11 cellular contexts compared by ENCODE assay signal in the genomic region with DNA sequence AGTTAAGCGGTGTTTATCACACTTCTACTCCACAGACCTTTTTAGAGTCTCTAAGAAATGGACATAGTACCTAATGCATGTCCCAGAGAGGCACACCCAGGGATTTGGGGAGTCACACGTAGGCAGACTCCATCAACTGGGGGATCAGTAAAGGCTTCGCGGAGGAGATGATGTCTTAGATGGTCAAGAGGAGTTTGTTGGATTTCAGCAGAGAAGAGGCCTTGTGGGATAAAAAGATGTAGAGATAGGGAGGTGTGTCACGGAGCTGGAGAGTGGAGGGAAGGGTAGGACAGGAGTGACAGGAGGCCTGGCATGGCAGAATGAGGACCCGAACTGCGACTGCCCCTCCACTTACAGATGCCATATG. TPM values are rescaled to one million over a fixed set of nuclear protein-coding genes. Genes with fewer than 3 reads are reported as not detected.
DNase-seq lines count a peak whose midpoint lies in the region; ATAC-seq, FAIRE-seq and TF ChIP-seq lines count a peak whose summit lies in the region.
"Had no signal": no experiment of that assay in that cellular context is flagged by ENCODE, and none has a peak within 500 bp of the region (broad histone marks: within the 10 kb centered on the region; RNA-seq: fewer than 3 reads in every experiment).

No MANE protein-coding gene starts in this region.

- no peaks in the 10 kb centered on the region for H3K9me2 ChIP-seq in HCT116 (ENCODE audit: insufficient read depth)

- WGBS in K562 (ENCODE audit: insufficient coverage, low coverage, missing lambda C conversion rate) = 86% methylated on average over 7 of the region's 7 CpGs
- WGBS in right lobe of liver (ENCODE audit: insufficient coverage, low coverage, low lambda C conversion rate, missing lambda C conversion rate) = 100% methylated on average over 4 of the region's 7 CpGs

- peak overlapping the region; percentile 78 for H3K27ac ChIP-seq in HCT116 (ENCODE audit: low read depth, low read length)
- peak overlapping the region; percentile 61; the same call in 2 of the 3 replicates for H3K27ac ChIP-seq in K562 (ENCODE audit: extremely low read depth, low read depth, low read length)
- peak overlapping the region; percentile 13 to 36 (median 34) for H3K27ac ChIP-seq in right lobe of liver

- TF ChIP-seq POLR2A in HCT116 (IDR thresholded peaks at IDR 0.05; ENCODE audit: borderline replicate concordance, extremely low read depth, insufficient read depth, insufficient read length) (no peak), K562 (conservative IDR thresholded peaks at IDR 0.05) (no peak), right lobe of liver (IDR thresholded peaks at IDR 0.05) (no peak)

- ATAC-seq in HCT116 (no peak), K562 (no peak), right lobe of liver (no peak), GM18519 (IDR thresholded peaks at IDR 0.05; ENCODE audit: low FRiP score, unreplicated experiment) (no peak), HG02852 (IDR thresholded peaks at IDR 0.05; ENCODE audit: unreplicated experiment) (no peak)
- ATAC-seq: natural killer cell had no signal

- TF ChIP-seq RAD21 in HCT116 (IDR thresholded peaks at IDR 0.05; ENCODE audit: low read depth) (no peak), K562 (CRISPR knock-in tag; conservative IDR thresholded peaks at IDR 0.05 in 1 of 2, IDR thresholded peaks at IDR 0.05 in 1 of 2) (no peak)

- H3K79me2 ChIP-seq in HCT116 (ENCODE audit: insufficient read depth, low read length) = peaks cover 67% of the 10 kb centered on the region
- peaks cover 50% of the 10 kb centered on the region for H3K79me2 ChIP-seq in K562 (ENCODE audit: control insufficient read depth, insufficient read depth, low read length)

- RAD21 ChIA-PET in HCT116 (lab: Charles Lee; ENCODE audit: low non-redundant PET in 1 of 2, low total read pairs in 2 of 2, uncharacterized antibody in 2 of 2, unreplicated experiment in 2 of 2) = interaction anchor here in 1 of 2 experiments (0.7 kb wide), 1 partner anchor 212 kb away, joined by 3 read pairs; no protein-coding TSS in a partner anchor

- peak overlapping the region; percentile 59 for H3K9ac ChIP-seq in HCT116 (ENCODE audit: low read length)
- H3K9ac ChIP-seq in K562 (ENCODE audit: insufficient read depth in 1 of 2, low read depth in 2 of 2, low read length in 2 of 2) = peak overlapping the region in 1 of 2 experiments; percentile 48; a peak in 1 of 4 replicates

- FAIRE-seq in K562 (lab: Jason Lieb, UNC) = no peak

- in situ Hi-C loops in K562 (cut with MboI) = loop anchor here (10.0 kb wide), 1 partner anchor 331 kb away; no protein-coding TSS in a partner anchor

- CTCF ChIA-PET in HCT116 (lab: Charles Lee) = interaction anchor here (0.9 to 6.0 kb wide), 3 partner anchors 9 to 212 kb away, joined by 3 to 127 read pairs (median 9); a partner anchor contains a TSS
- CTCF ChIA-PET in K562 (lab: Yijun Ruan, JAX; ENCODE audit: low intra/inter-chr PET ratio) = no interaction called here

- H3K27me3 ChIP-seq in HCT116 (ENCODE audit: insufficient read depth, low read length) = no peaks in the 10 kb centered on the region
- H3K27me3 ChIP-seq in K562 (ENCODE audit: control insufficient read depth in 2 of 2, insufficient read depth in 2 of 2, low read length in 2 of 2) = no peaks in the 10 kb centered on the region
- H3K27me3 ChIP-seq in right lobe of liver = no peaks in the 10 kb centered on the region

- no peak for TF ChIP-seq EP300 in K562 (IDR thresholded peaks at IDR 0.05; ENCODE audit: low read length)

- TF ChIP-seq CTCF in HCT116 (IDR thresholded peaks at IDR 0.05 in 2 of 3, conservative IDR thresholded peaks at IDR 0.05 in 1 of 3; ENCODE audit: borderline replicate concordance in 1 of 3, insufficient read depth in 1 of 3, low read depth in 2 of 3, low read length in 2 of 3) = no peak
- TF ChIP-seq CTCF in K562 (IDR thresholded peaks at IDR 0.05 in 2 of 3, conservative IDR thresholded peaks at IDR 0.05 in 1 of 3; ENCODE audit: insufficient read depth in 2 of 3, low read depth in 1 of 3, low read length in 3 of 3) = no peak
- TF ChIP-seq CTCF in right lobe of liver (IDR thresholded peaks at IDR 0.05) = no peak

- H4K20me1 ChIP-seq in HCT116 (ENCODE audit: insufficient read depth) (no peaks in the 10 kb centered on the region; the same call in 1 of the 2 replicates), K562 (replicated peaks; ENCODE audit: control insufficient read depth, insufficient read depth, low read length) (peaks cover 20% of the 10 kb centered on the region)

- H3K4me3 ChIP-seq in HCT116 (replicated peaks in 1 of 2; ENCODE audit: low read depth in 1 of 2, low read length in 2 of 2) = peak overlapping the region in 1 of 2 experiments; percentile 23; a peak in 2 of 4 replicates
- H3K4me3 ChIP-seq in K562 = no peak overlapping the region
- H3K4me3 ChIP-seq in right lobe of liver = no peak overlapping the region

- intact Hi-C loops in HCT116 (cut with micrococcal nuclease) = no loop called here
- intact Hi-C loops in K562 (cut with micrococcal nuclease) = no loop called here
- intact Hi-C loops in right lobe of liver (cut with DNase I) = no loop called here

- H3K36me3 ChIP-seq in HCT116 (ENCODE audit: control insufficient read depth in 1 of 2, insufficient read depth in 2 of 2, low read length in 2 of 2) (peaks cover 10 to 26% of the 10 kb centered on the region in 2 experiments), K562 (ENCODE audit: control insufficient read depth, insufficient read depth, low read length) (peaks cover 67% of the 10 kb centered on the region), right lobe of liver (peaks cover 0 to 29% (median 13%) of the 10 kb centered on the region in 4 donors)

- H3K9me3 ChIP-seq in HCT116 (ENCODE audit: control insufficient read depth in 1 of 2, insufficient read depth in 1 of 2, low read depth in 1 of 2, low read length in 2 of 2) (no peaks in the 10 kb centered on the region), K562 (replicated peaks; ENCODE audit: control insufficient read depth, insufficient read depth, low read depth, low read length) (no peaks in the 10 kb centered on the region), right lobe of liver (no peaks in the 10 kb centered on the region)

- H3K9me1 ChIP-seq in K562 (ENCODE audit: control insufficient read depth, insufficient read depth, low read length) = no peaks in the 10 kb centered on the region

- no peak for DNase-seq in HCT116 (ENCODE audit: low read depth, low spot score)
- DNase-seq in K562 (ENCODE audit: extremely low read depth in 1 of 4, low spot score in 3 of 4) = no peak
- DNase-seq in right lobe of liver = no peak
- peak; percentile 11 for DNase-seq in stimulated activated CD8-positive, alpha-beta memory T cell treated with anti-CD3 and anti-CD28 coated beads, Interleukin-4, amount 100 ng/mL, for 48 hours
- no peak for DNase-seq in COR-L47 (lab: John Stamatoyannopoulos, UW)
- no peak for DNase-seq in NCI-H2107 treated with DMSO at 0.1 percent for 48 hours (lab: John Stamatoyannopoulos, UW; ENCODE audit: unreplicated experiment)
- DNase-seq: CD8-positive, alpha-beta memory T cell; KG1; natural killer cell had no signal

- POLR2A ChIA-PET in HCT116 (lab: Charles Lee) = interaction anchor here (0.9 to 1.2 kb wide), 2 partner anchors 9 to 222 kb away, joined by 3 to 4 read pairs; a partner anchor contains a TSS
- POLR2A ChIA-PET in K562 (lab: Yijun Ruan, JAX) = interaction anchor here (1.0 to 1.2 kb wide), 2 partner anchors 9 to 17 kb away, joined by 3 to 4 read pairs; a partner anchor contains a TSS

- H3K4me1 ChIP-seq in HCT116 (ENCODE audit: control insufficient read depth in 1 of 2, insufficient read depth in 2 of 2, low read length in 2 of 2) (peaks cover 30 to 44% of the 10 kb centered on the region in 2 experiments), K562 (replicated peaks in 1 of 2; ENCODE audit: control insufficient read depth in 2 of 2, insufficient read depth in 2 of 2, low read length in 2 of 2) (peaks cover 15 to 17% of the 10 kb centered on the region in 2 experiments), right lobe of liver (peaks cover 0 to 15% (median 6%) of the 10 kb centered on the region in 4 donors)

- H2AFZ ChIP-seq in HCT116 (ENCODE audit: low read depth, low read length, poor library complexity, severe bottlenecking) (no peak overlapping the region), K562 (ENCODE audit: low read depth, low read length) (no peak overlapping the region)

- H3K4me2 ChIP-seq in HCT116 (ENCODE audit: low read length) = peak overlapping the region; percentile 73
- H3K4me2 ChIP-seq in K562 (ENCODE audit: insufficient read depth, low read length) = no peak overlapping the region; the same call in 1 of the 2 replicates

- BruUV-seq in HCT116 (replicated peaks; lab: Mats Ljungman, UMichigan) (no TSS peak), K562 (replicated peaks; lab: Mats Ljungman, UMichigan) (no TSS peak)

RNA-seq across cellular contexts. Expression of a gene that starts 9.1 kb away (rescaled TPM):
- total RNA-seq in HCT116 (2021; ENCODE audit: unreplicated experiment) (106 TPM), K562 (2014; rRNA removed) (101 and 142 TPM in 2 replicates), K562 (2014; rRNA removed; fragmentation: Illumina TruSeq; extraction: Trizol) (87.3 and 121 TPM in 2 replicates), K562 (2015; rRNA removed; fragmentation: Illumina TruSeq; extraction: Trizol) (135 and 145 TPM in 2 replicates), K562 (2021) (85.4 and 90.1 TPM in 2 replicates), right lobe of liver (10 to 100 TPM; 34.8 to 84.3 (median 42.7) TPM)
- polyA plus RNA-seq in HCT116 (2012) = 264 and 265 TPM in 2 replicates
- 29.4 and 46.8 TPM in 2 replicates for total RNA-seq in K562 (2011; cell fraction: chromatin; rRNA removed; ENCODE audit: low replicate concordance)
- 35.2 and 36.5 TPM in 2 replicates for total RNA-seq in K562 (2011; cell fraction: nucleolus; rRNA removed)
- total RNA-seq in K562 (2011; cell fraction: nucleoplasm; rRNA removed) = 46.4 and 65.1 TPM in 2 replicates
- polyA plus RNA-seq in K562 (2011; rRNA removed) (80.2 and 113 TPM in 2 replicates), K562 (2014; fragmentation: Illumina TruSeq; extraction: Trizol) (286 and 358 TPM in 2 replicates), K562 (2014; fragmentation: Nextera tagmentation; extraction: Ambion mirVana) (100 to 1,000 TPM; 172 to 191 TPM), K562 (2014; rRNA removed) (48.7 and 59.0 TPM in 2 replicates)
- polyA plus RNA-seq in K562 (2011; cell fraction: cytosol; rRNA removed) = 151 and 166 TPM in 2 replicates
- polyA plus RNA-seq in K562 (2011; cell fraction: nucleus; rRNA removed) = 83.7 and 95.9 TPM in 2 replicates
- 237 and 280 TPM in 2 replicates for polyA plus RNA-seq in K562 (2012)
- polyA minus RNA-seq in K562 (2011; rRNA and poly(A)+ RNA removed) = 99.1 and 105 TPM in 2 replicates
- 62.2 and 65.4 TPM in 2 replicates for polyA minus RNA-seq in K562 (2011; cell fraction: cytosol; rRNA and poly(A)+ RNA removed)
- 17.4 and 27.9 TPM in 2 replicates for polyA minus RNA-seq in K562 (2011; cell fraction: nucleus; rRNA and poly(A)+ RNA removed)

RNA-seq across cellular contexts. Expression of a gene that starts 33.2 kb away (rescaled TPM):
- total RNA-seq in HCT116 (2021; ENCODE audit: unreplicated experiment) = not detected
- polyA plus RNA-seq in HCT116 (2012) = 0.09 TPM in 1 of 2 replicates, not detected in the other
- not detected in 2 replicates for total RNA-seq in K562 (2011; cell fraction: chromatin; rRNA removed; ENCODE audit: low replicate concordance)
- not detected in 2 replicates for total RNA-seq in K562 (2011; cell fraction: nucleolus; rRNA removed)
- not detected in 2 replicates for total RNA-seq in K562 (2011; cell fraction: nucleoplasm; rRNA removed)
- total RNA-seq in K562 (2014; rRNA removed) = 0.27 TPM in 1 of 2 replicates, not detected in the other
- total RNA-seq in K562 (2014; rRNA removed; fragmentation: Illumina TruSeq; extraction: Trizol) = not detected in 2 replicates
- total RNA-seq in K562 (2015; rRNA removed; fragmentation: Illumina TruSeq; extraction: Trizol) = not detected in 2 replicates
- 0.22 and 0.38 TPM in 2 replicates for total RNA-seq in K562 (2021)
- not detected in 2 replicates for polyA plus RNA-seq in K562 (2011; rRNA removed)
- polyA plus RNA-seq in K562 (2011; cell fraction: cytosol; rRNA removed) = not detected in 2 replicates
- polyA plus RNA-seq in K562 (2011; cell fraction: nucleus; rRNA removed) = not detected in 2 replicates
- polyA plus RNA-seq in K562 (2012) = 0.07 and 0.57 TPM in 2 replicates
- polyA plus RNA-seq in K562 (2014; fragmentation: Illumina TruSeq; extraction: Trizol) = not detected in 2 replicates
- polyA plus RNA-seq in K562 (2014; fragmentation: Nextera tagmentation; extraction: Ambion mirVana) = not detected
- 0.28 TPM in 1 of 2 replicates, not detected in the other for polyA plus RNA-seq in K562 (2014; rRNA removed)
- polyA minus RNA-seq in K562 (2011; rRNA and poly(A)+ RNA removed) = not detected in 2 replicates
- polyA minus RNA-seq in K562 (2011; cell fraction: cytosol; rRNA and poly(A)+ RNA removed) = not detected in 2 replicates
- polyA minus RNA-seq in K562 (2011; cell fraction: nucleus; rRNA and poly(A)+ RNA removed) = not detected in 2 replicates
- 10 to 100 TPM; 14.4 to 39.6 (median 26.3) TPM for total RNA-seq in right lobe of liver

Comparison
In these comparisons a context has a peak if more than half of its experiments do, and no peak if none do; other contexts are left out.
1. RNA of a gene that starts 33.2 kb away (total RNA-seq): 14.4 to 39.6 TPM in right lobe of liver; 0.22 to 0.38 TPM in K562 and not detected in HCT116 (single experiment); every median in the first group is over 10 times any median in the second.
2. Peak in every context shown above with its lines, with median percentiles within 50 percentile points of each other: H3K27ac ChIP-seq.